In genomic region chr1:200183637-200184036, GRCh38 we compare ENCODE assay signal across 22 cellular contexts.
DNase-seq lines count a peak whose midpoint lies in the region.
"Had no signal": no experiment of that assay in that cellular context is flagged by ENCODE, and none has a peak within 500 bp of the region (broad histone marks: within the 10 kb centered on the region; RNA-seq: fewer than 3 reads in every experiment).

No MANE protein-coding gene starts in this region.

- peak; percentile 31 for DNase-seq in NCI-H1105 treated with DMSO at 0.1 percent for 48 hours (lab: John Stamatoyannopoulos, UW)
- DNase-seq in NCI-H1105 (lab: John Stamatoyannopoulos, UW): no peak
- peak; percentile 44 for DNase-seq in LHCN-M2 (ENCODE audit: low read depth)
- DNase-seq in fibroblast of gingiva (ENCODE audit: low read depth): peak; percentile 63
- no peak for DNase-seq in NCI-H2227 treated with DMSO at 0.1 percent for 48 hours (lab: John Stamatoyannopoulos, UW)
- DNase-seq in pons (ENCODE audit: low spot score): no peak
- no peak for DNase-seq in NCI-H526 treated with DMSO at 0.1 percent for 48 hours (lab: John Stamatoyannopoulos, UW)
- DNase-seq: 8988T; activated CD4-positive, CD25-positive, alpha-beta regulatory T cell; activated CD8-positive, alpha-beta T cell treated with anti-CD3 and anti-CD28 coated beads, Interleukin-2, amount 10 ng/mL, durations not matched to agents 7 days and 5 days; activated naive CD4-positive, alpha-beta T cell treated with Interleukin-2 at 50 U/mL for 16 hours; activated T-cell treated with anti-CD3 and anti-CD28 coated beads, Interleukin-2, amount 50 U/mL, for 4 hours; effector CD4-positive, alpha-beta T cell; MM.1S; NCI-H1694 treated with DMSO at 0.1 percent for 48 hours; SK-N-SH; stimulated activated CD4-positive, alpha-beta T cell treated with anti-CD3 and anti-CD28 coated beads, Interleukin-4, amount 100 ng/mL, for 4 hours had no signal

- H3K4me1 ChIP-seq in skeletal muscle tissue (ENCODE audit: control insufficient read depth in 3 of 3, insufficient read depth in 3 of 3, low read length in 3 of 3): peaks cover 11 to 29% (median 15%) of the 10 kb centered on the region in 3 donors
- H3K4me1 ChIP-seq: prostate gland had no signal

- H3K27ac ChIP-seq in skeletal muscle tissue (ENCODE audit: low read depth, low read length): peak overlapping the region; percentile 92
- H3K27ac ChIP-seq: prostate gland had no signal

- no peaks in the 10 kb centered on the region for H3K9me3 ChIP-seq in skeletal muscle tissue (ENCODE audit: control insufficient read depth in 3 of 3, low read length in 3 of 3)
- H3K9me3 ChIP-seq: esophagus muscularis mucosa, prostate gland, SK-N-SH, stomach had no signal

- H3K9ac ChIP-seq in skeletal muscle tissue (ENCODE audit: low read depth in 1 of 3, low read length in 3 of 3): peak overlapping the region in 2 of 3 donors; percentile 40 to 55
- H3K9ac ChIP-seq: SK-N-SH had no signal

- no peaks in the 10 kb centered on the region for H3K36me3 ChIP-seq in skeletal muscle tissue (ENCODE audit: control insufficient read depth in 3 of 3, insufficient read depth in 3 of 3, low read length in 3 of 3)
- H3K36me3 ChIP-seq: esophagus muscularis mucosa, prostate gland, stomach had no signal

- H3K4me3 ChIP-seq in skeletal muscle tissue (ENCODE audit: low read length in 3 of 3): no peak overlapping the region
- H3K4me3 ChIP-seq: esophagus muscularis mucosa, GM12878, prostate gland, stomach had no signal

- H3K27me3 ChIP-seq in skeletal muscle tissue (ENCODE audit: control insufficient read depth in 3 of 3, insufficient read depth in 3 of 3, low read length in 3 of 3): no peaks in the 10 kb centered on the region
- H3K27me3 ChIP-seq: esophagus muscularis mucosa, stomach had no signal

Comparison
In these comparisons a context has a peak if more than half of its experiments do, and no peak if none do; other contexts are left out.
1. DNase-seq: peak in NCI-H1105 treated with DMSO at 0.1 percent for 48 hours (single experiment), LHCN-M2 (single experiment) and fibroblast of gingiva (single experiment); none in NCI-H1105 (single experiment), NCI-H2227 treated with DMSO at 0.1 percent for 48 hours (single experiment), pons (single experiment) and NCI-H526 treated with DMSO at 0.1 percent for 48 hours (single experiment).